Comparison of ENCODE assay signal across 22 cellular contexts in genomic region chr4:8151165-8151650, GRCh38. TPM values are rescaled to one million over a fixed set of nuclear protein-coding genes. Genes with fewer than 3 reads are reported as not detected.
A peak's percentile ranks its signal among the peaks of the same experiment; 100 is the strongest.
DNase-seq lines count a peak whose midpoint lies in the region; ATAC-seq, FAIRE-seq and TF ChIP-seq lines count a peak whose summit lies in the region.
"Had no signal": no experiment of that assay in that cellular context is flagged by ENCODE, and none has a peak within 500 bp of the region (broad histone marks: within the 10 kb centered on the region; RNA-seq: fewer than 3 reads in every experiment).

No MANE protein-coding gene starts in this region.

- no peak overlapping the region for H3K9ac ChIP-seq in kidney (ENCODE audit: low read length in 2 of 2)
- H3K9ac ChIP-seq: GM23248 had no signal

- ATAC-seq in Right ventricle myocardium inferior: no peak
- no peak for ATAC-seq in left cardiac atrium
- ATAC-seq in psoas muscle: no peak
- ATAC-seq: CD8-positive, alpha-beta T cell had no signal

- no peak for FAIRE-seq in kidney (lab: Jason Lieb, UNC)
- FAIRE-seq: A549, G401.6, GM12891, GM19239, H54 had no signal

- H3K9me3 ChIP-seq in kidney (ENCODE audit: control insufficient read depth in 1 of 2, low read length in 2 of 2) (no peaks in the 10 kb centered on the region), psoas muscle (no peaks in the 10 kb centered on the region)
- H3K9me3 ChIP-seq: A549 had no signal

- WGBS in psoas muscle, 3 donors: 87 to 93% (median 89%) methylated on average over 15 of the region's 15 CpGs

- H3K27me3 ChIP-seq in psoas muscle (ENCODE audit: insufficient read depth in 3 of 3, low read length in 2 of 3): no peaks in the 10 kb centered on the region

- no peaks in the 10 kb centered on the region for H3K36me3 ChIP-seq in kidney (ENCODE audit: control insufficient read depth in 1 of 2, insufficient read depth in 2 of 2, low read length in 2 of 2)
- peaks cover 0 to 10% of the 10 kb centered on the region in 2 donors for H3K36me3 ChIP-seq in psoas muscle (ENCODE audit: insufficient read depth in 1 of 2, low read depth in 1 of 2)

- H3K4me1 ChIP-seq in kidney (ENCODE audit: control insufficient read depth in 1 of 2, insufficient read depth in 1 of 2, low read depth in 1 of 2, low read length in 2 of 2) (no peaks in the 10 kb centered on the region), psoas muscle (peaks cover 26% of the 10 kb centered on the region)
- H3K4me1 ChIP-seq: A549 had no signal

- no peak overlapping the region for H3K27ac ChIP-seq in kidney (ENCODE audit: low read depth in 2 of 2, low read length in 2 of 2)
- peak overlapping the region; percentile 85 for H3K27ac ChIP-seq in psoas muscle
- H3K27ac ChIP-seq: 22Rv1, A549, GM23248, HL-60 had no signal

- intact Hi-C loops in Right ventricle myocardium inferior (cut with DNase I) (no loop called here), left cardiac atrium (cut with DNase I) (loop anchor here in 1 of 2 donors (5.0 kb wide), 1 partner anchor 49 kb away; no protein-coding TSS in a partner anchor), kidney (cut with DNase I) (no loop called here), psoas muscle (cut with DNase I) (no loop called here)

- H3K4me3 ChIP-seq in kidney (ENCODE audit: low read length in 2 of 2): no peak overlapping the region
- H3K4me3 ChIP-seq in psoas muscle: no peak overlapping the region
- H3K4me3 ChIP-seq: A549, GM23248 had no signal

- peak; percentile 65 for DNase-seq in Right ventricle myocardium inferior (ENCODE audit: missing footprints)
- DNase-seq in left cardiac atrium: no peak
- DNase-seq in kidney: peak; percentile 57
- DNase-seq in psoas muscle: no peak
- no peak for DNase-seq in activated CD4-positive, alpha-beta T cell treated with anti-CD3 and anti-CD28 coated beads, Interleukin-2, amount 50 U/mL, for 4 hours
- no peak for DNase-seq in SIG-M5 treated with dmso at 0.1 percent for 504 hours (lab: John Stamatoyannopoulos, UW; ENCODE audit: unreplicated experiment)
- no peak for DNase-seq in HuH-7 (ENCODE audit: low spot score)
- DNase-seq: AML-193; CD8-positive, alpha-beta T cell; COR-L47; DMS 273 treated with DMSO at 0.1 percent for 48 hours; DMS53; HCEC 1CT; IMR-90 had no signal

- TF ChIP-seq CTCF in kidney (IDR thresholded peaks at IDR 0.05; ENCODE audit: borderline replicate concordance, extremely low read depth, insufficient read depth) (no peak), psoas muscle (IDR thresholded peaks at IDR 0.05) (no peak)

RNA-seq across cellular contexts. Expression of gene ABLIM2, which starts 7.4 kb away (rescaled TPM):
- total RNA-seq in Right ventricle myocardium inferior: 24.9 TPM
- total RNA-seq in left cardiac atrium: 10 to 100 TPM; 14.3 to 23.1 TPM
- total RNA-seq in kidney: 23.3 TPM
- 9.5 TPM for polyA plus RNA-seq in kidney (ENCODE audit: insufficient read depth, low read depth, low replicate concordance)
- total RNA-seq in psoas muscle: 100 to 1,000 TPM; 127 to 956 (median 461) TPM
- polyA plus RNA-seq in psoas muscle: 100 to 1,000 TPM in 2 of 3 donors, 10 to 100 TPM in 1; 82.2 to 295 (median 123) TPM
- total RNA-seq: GM23248 had no signal
- polyA plus RNA-seq: GM23248 had no signal

RNA-seq across cellular contexts. Expression of gene SH3TC1, which starts 47.9 kb away (rescaled TPM):
- total RNA-seq in Right ventricle myocardium inferior (11.2 TPM), left cardiac atrium (10 to 100 TPM; 11.7 to 30.9 TPM), kidney (127 TPM), psoas muscle (1 to 10 TPM; 4.6 to 7.9 (median 4.9) TPM)
- polyA plus RNA-seq in kidney (ENCODE audit: insufficient read depth, low read depth, low replicate concordance) (43.1 TPM), psoas muscle (1 to 10 TPM; 1.9 to 5.0 (median 4.0) TPM)

Comparison
In these comparisons a context has a peak if more than half of its experiments do, and no peak if none do; other contexts are left out.
1. DNase-seq: peak in Right ventricle myocardium inferior (single experiment) and kidney (single experiment); none in left cardiac atrium (single experiment), psoas muscle (0 of 2), activated CD4-positive, alpha-beta T cell treated with anti-CD3 and anti-CD28 coated beads, Interleukin-2, amount 50 U/mL, for 4 hours (0 of 2), SIG-M5 treated with dmso at 0.1 percent for 504 hours (single experiment) and HuH-7 (single experiment).